8 cellular contexts compared by ENCODE assay signal in genomic region chr16:69186642-69187386, GRCh38. TPM values are rescaled to one million over a fixed set of nuclear protein-coding genes. Genes with fewer than 3 reads are reported as not detected.
DNase-seq lines count a peak whose midpoint lies in the region; ATAC-seq, FAIRE-seq and TF ChIP-seq lines count a peak whose summit lies in the region.

Gene SNTB2, plus strand, starts transcription at chr16:69187164. Its CDS starts 3 bp downstream, at chr16:69187167.

- H3K36me3 ChIP-seq in right atrium auricular region (no peaks in the 10 kb centered on the region), vagina (no peaks in the 10 kb centered on the region)

- intact Hi-C loops in vagina (cut with DNase I), result loop anchor here (10.0 kb wide), 1 partner anchor 98 kb away; no protein-coding TSS in a partner anchor

- H3K27me3 ChIP-seq in right atrium auricular region (no peaks in the 10 kb centered on the region), vagina (no peaks in the 10 kb centered on the region)

- H3K9me3 ChIP-seq in T-helper 17 cell (ENCODE audit: control insufficient read depth, low read length, poor library complexity, severe bottlenecking) (no peaks in the 10 kb centered on the region), right atrium auricular region (no peaks in the 10 kb centered on the region), vagina (no peaks in the 10 kb centered on the region)

- ATAC-seq in HG02678 (IDR thresholded peaks at IDR 0.05; ENCODE audit: unreplicated experiment), result peak; percentile 83
- ATAC-seq in T-helper 17 cell, result peak; percentile 83

- FAIRE-seq in GM12892 (lab: Jason Lieb, UNC), result peak; percentile 76

- H3K36me3 Mint-ChIP-seq in T-helper 17 cell (ENCODE audit: low read depth), result peaks cover 4% of the 10 kb centered on the region

- H3K4me3 ChIP-seq in right atrium auricular region (peak within 1 kb of the TSS; percentile 88 to 91), vagina (peak within 1 kb of the TSS; percentile 57 to 68)

- H3K4me1 ChIP-seq in right atrium auricular region (peaks cover 0 to 27% of the 10 kb centered on the region in 2 donors), vagina (peaks cover 62% of the 10 kb centered on the region)

- H3K27ac Mint-ChIP-seq in T-helper 17 cell, result peak within 1 kb of the TSS; percentile 94

- H3K4me1 Mint-ChIP-seq in T-helper 17 cell, result peaks cover 33% of the 10 kb centered on the region

- peak within 1 kb of the TSS; percentile 99 for H3K4me3 Mint-ChIP-seq in T-helper 17 cell

- H3K27ac ChIP-seq in right atrium auricular region (peak within 1 kb of the TSS; percentile 82 to 91), vagina (peak within 1 kb of the TSS; percentile 83)

- TF ChIP-seq CTCF in right atrium auricular region (IDR thresholded peaks at IDR 0.05) (no peak), vagina (IDR thresholded peaks at IDR 0.05) (no peak)

- no peaks in the 10 kb centered on the region for H3K27me3 Mint-ChIP-seq in T-helper 17 cell

- DNase-seq in GM12892 (ENCODE audit: insufficient read length) (peak; percentile 75), NCI-H1417 (lab: John Stamatoyannopoulos, UW) (peak; percentile 76 to 93 (median 91)), T-helper 17 cell (peak; percentile 66 to 82 (median 78)), anterior cingulate cortex (lab: John Stamatoyannopoulos, UW) (peak in 57 of 58 donors; percentile 19 to 93 (median 84)), right atrium auricular region (ENCODE audit: low spot score) (peak; percentile 95), pulmonary artery endothelial cell (ENCODE audit: low read depth, low spot score) (no peak), vagina (ENCODE audit: extremely low spot score in 2 of 2) (no peak)

- TF ChIP-seq POLR2A in GM12892 (IDR thresholded peaks at IDR 0.05; ENCODE audit: low read depth, low read length) (peak; percentile 58; the same call in 1 of the 2 replicates), vagina (IDR thresholded peaks at IDR 0.05) (peak; percentile 25 to 93)

RNA-seq across cellular contexts. Expression of gene SNTB2, which starts in this region (rescaled TPM):
- 3.3 TPM for polyA plus RNA-seq in GM12892 (2012; ENCODE audit: missing spikeins)
- total RNA-seq in T-helper 17 cell, result 10 to 100 TPM; 15.5 to 17.9 TPM
- 10 to 100 TPM; 12.3 to 35.1 TPM for total RNA-seq in right atrium auricular region
- 106 and 139 TPM in 2 replicates for total RNA-seq in pulmonary artery endothelial cell
- 50.8 TPM for total RNA-seq in vagina

Comparison
In these comparisons a context has a peak if more than half of its experiments do, and no peak if none do; other contexts are left out.
1. DNase-seq: peak in GM12892 (single experiment), NCI-H1417 (3 of 3), T-helper 17 cell (3 of 3), anterior cingulate cortex (57 of 58) and right atrium auricular region (single experiment); none in pulmonary artery endothelial cell (single experiment) and vagina (0 of 2).